In genomic region chr16:14172200-14172805, GRCh38 we compare ENCODE assay signal across 23 cellular contexts.
DNase-seq lines count a peak whose midpoint lies in the region; ATAC-seq and TF ChIP-seq lines count a peak whose summit lies in the region.
"Had no signal": no experiment of that assay in that cellular context is flagged by ENCODE, and none has a peak within 500 bp of the region (broad histone marks: within the 10 kb centered on the region; RNA-seq: fewer than 3 reads in every experiment).

No MANE protein-coding gene starts in this region.

- H3K4me3 ChIP-seq in BJ (ENCODE audit: low read depth, low read length) (no peak overlapping the region), IMR-90 (ENCODE audit: insufficient read depth, low read depth, low read length) (no peak overlapping the region), osteoblast (ENCODE audit: insufficient read depth, low read length) (no peak overlapping the region)
- H3K4me3 ChIP-seq: gastroesophageal sphincter, lung, pancreas had no signal

- no peak overlapping the region for H4K8ac ChIP-seq in IMR-90 (ENCODE audit: low read depth in 2 of 2, low read length in 2 of 2)

- H3K4me2 ChIP-seq in IMR-90 (ENCODE audit: low read depth, low read length): no peak overlapping the region
- H3K4me2 ChIP-seq in osteoblast (ENCODE audit: insufficient read depth, low read length): no peak overlapping the region

- WGBS in IMR-90 (ENCODE audit: extremely low coverage in 2 of 2, insufficient read length in 1 of 2), 2 experiments: 100% methylated on average over 2 of the region's 3 CpGs; no CpG with 5 or more reads in 1 of the 2 experiments

- TF ChIP-seq POLR2A in IMR-90 (IDR thresholded peaks at IDR 0.05; ENCODE audit: low read depth, low read length): no peak

- peaks cover 7% of the 10 kb centered on the region for H3K9me3 Mint-ChIP-seq in stimulated activated effector memory CD8-positive, alpha-beta T cell treated with anti-CD3 and anti-CD28 coated beads, Interleukin-12 subunit alpha, Interleukin-12 subunit beta, amount 100 ng/mL, for 72 hours

- H4K91ac ChIP-seq in IMR-90 (ENCODE audit: insufficient read depth, low read depth, low read length): no peak overlapping the region

- H3K4me1 Mint-ChIP-seq in stimulated activated effector memory CD8-positive, alpha-beta T cell treated with anti-CD3 and anti-CD28 coated beads, Interleukin-12 subunit alpha, Interleukin-12 subunit beta, amount 100 ng/mL, for 72 hours: no peaks in the 10 kb centered on the region

- H3K9me1 ChIP-seq in IMR-90 (ENCODE audit: insufficient read depth, low read length): no peaks in the 10 kb centered on the region; the same call in 1 of the 2 replicates

- no peak overlapping the region for H2BK120ac ChIP-seq in IMR-90 (ENCODE audit: low read depth, low read length)

- intact Hi-C loops in IMR-90 (cut with micrococcal nuclease): no loop called here

- no peak overlapping the region for H3K56ac ChIP-seq in IMR-90 (ENCODE audit: extremely low read depth, insufficient read depth, low read length)

- POLR2A ChIA-PET in BJ (lab: Charles Lee): no interaction called here
- POLR2A ChIA-PET in IMR-90 (lab: Charles Lee; ENCODE audit: unreplicated experiment): no interaction called here

- no peak for TF ChIP-seq RAD21 in IMR-90 (IDR thresholded peaks at IDR 0.05; ENCODE audit: low read length)

- H3K9ac ChIP-seq in IMR-90 (ENCODE audit: low read depth, low read length): no peak overlapping the region

- H4K5ac ChIP-seq in IMR-90 (ENCODE audit: low read depth, low read length): no peak overlapping the region

- no peak overlapping the region for H2BK15ac ChIP-seq in IMR-90 (ENCODE audit: low read depth, low read length)

- H3K27me3 ChIP-seq in BJ (ENCODE audit: control insufficient read depth, insufficient read depth, low read length): no peaks in the 10 kb centered on the region
- H3K27me3 ChIP-seq in IMR-90 (ENCODE audit: control insufficient read depth, insufficient read depth, low read length): no peaks in the 10 kb centered on the region
- no peaks in the 10 kb centered on the region for H3K27me3 ChIP-seq in osteoblast (ENCODE audit: insufficient read depth, low read length)
- H3K27me3 ChIP-seq: gastroesophageal sphincter, pancreas had no signal

- no peak overlapping the region for H2AK5ac ChIP-seq in IMR-90 (ENCODE audit: low read depth, low read length)

- H3K27ac ChIP-seq in IMR-90 (ENCODE audit: insufficient read depth, low read length): no peak overlapping the region
- no peak overlapping the region for H3K27ac ChIP-seq in osteoblast (ENCODE audit: low read depth, low read length)
- H3K27ac ChIP-seq: C4-2B, gastroesophageal sphincter, pancreas, RWPE1 had no signal

- no peak overlapping the region for H3K23ac ChIP-seq in IMR-90 (ENCODE audit: low read depth, low read length)

- H2AK9ac ChIP-seq in IMR-90 (replicated peaks; ENCODE audit: low read depth, low read length, poor library complexity): no peak overlapping the region

- CTCF ChIA-PET in BJ (lab: Yijun Ruan, JAX) (interaction anchor here (1.2 to 1.5 kb wide), 2 partner anchors 14 to 248 kb away, joined by 3 to 7 read pairs; no protein-coding TSS in a partner anchor), IMR-90 (lab: Yijun Ruan, JAX) (interaction anchor here (0.8 to 1.6 kb wide), 2 partner anchors 14 to 20 kb away, joined by 4 to 5 read pairs; no protein-coding TSS in a partner anchor)

- no peak overlapping the region for H2BK5ac ChIP-seq in IMR-90 (ENCODE audit: low read depth, low read length, poor library complexity, severe bottlenecking)

- H4K20me1 ChIP-seq in IMR-90 (ENCODE audit: insufficient read depth, low read length): no peaks in the 10 kb centered on the region; the same call in 1 of the 2 replicates
- H4K20me1 ChIP-seq in osteoblast (ENCODE audit: insufficient read depth, low read length): no peaks in the 10 kb centered on the region

- H3K79me2 ChIP-seq in osteoblast (ENCODE audit: insufficient read depth, low read length): no peaks in the 10 kb centered on the region

- DNase-seq in BJ (ENCODE audit: low read depth) (peak; percentile 74), IMR-90 (peak; percentile 84), dedifferentiated amniotic fluid mesenchymal stem cell (ENCODE audit: extremely low spot score) (peak; percentile 25), osteoblast (ENCODE audit: insufficient read length, low spot score, missing footprints) (peak; percentile 30), left lobe of liver (ENCODE audit: low spot score) (no peak)
- no peak for DNase-seq in activated CD4-positive, CD25-positive, alpha-beta regulatory T cell (lab: John Stamatoyannopoulos, UW)
- DNase-seq in stimulated activated effector memory CD8-positive, alpha-beta T cell treated with anti-CD3 and anti-CD28 coated beads, Interleukin-12 subunit alpha, Interleukin-12 subunit beta, amount 100 ng/mL, for 72 hours (ENCODE audit: low spot score in 2 of 2): no peak
- DNase-seq: activated CD8-positive, alpha-beta T cell treated with anti-CD3 and anti-CD28 coated beads, Interleukin-2, amount 10 ng/mL, durations not matched to agents 7 days and 5 days; activated T-cell treated with anti-CD3 and anti-CD28 coated beads, Interleukin-2, amount 50 U/mL, for 48 hours; effector CD8-positive, alpha-beta T cell; GOT3; Kasumi-1; NCI-H146; pancreas; stimulated activated CD4-positive, alpha-beta T cell treated with anti-CD3 and anti-CD28 coated beads, Interleukin-4, amount 100 ng/mL, for 4 hours; stimulated activated CD8-positive, alpha-beta memory T cell treated with anti-CD3 and anti-CD28 coated beads, Interleukin-4, amount 100 ng/mL, for 48 hours; T-helper 1 cell had no signal

- ATAC-seq in IMR-90 (ENCODE audit: low read depth) (peak; percentile 80), left lobe of liver (no peak), HG02571 (IDR thresholded peaks at IDR 0.05; ENCODE audit: unreplicated experiment) (no peak)
- no peak for ATAC-seq in stimulated activated effector memory CD8-positive, alpha-beta T cell treated with anti-CD3 and anti-CD28 coated beads, Interleukin-12 subunit alpha, Interleukin-12 subunit beta, amount 100 ng/mL, for 72 hours
- ATAC-seq: activated CD8-positive, alpha-beta T cell treated with anti-CD3 and anti-CD28 coated beads, Interleukin-2, amount 10 ng/mL, durations not matched to agents 7 days and 5 days; activated naive CD4-positive, alpha-beta T cell treated with anti-CD3 and anti-CD28 coated beads, Interleukin-2, amount 50 U/mL, for 72 hours; gastroesophageal sphincter; pancreas had no signal

- H3K9me3 ChIP-seq in IMR-90 (ENCODE audit: control insufficient read depth, insufficient read depth, low read length): no peaks in the 10 kb centered on the region
- H3K9me3 ChIP-seq in osteoblast (ENCODE audit: low read depth, low read length): no peaks in the 10 kb centered on the region
- H3K9me3 ChIP-seq: gastroesophageal sphincter, pancreas had no signal

- no peak overlapping the region for H2BK20ac ChIP-seq in IMR-90 (ENCODE audit: low read depth, low read length)

- H3K36me3 ChIP-seq in BJ (ENCODE audit: control insufficient read depth, insufficient read depth, low read length) (no peaks in the 10 kb centered on the region), IMR-90 (ENCODE audit: control insufficient read depth, insufficient read depth, low read length) (no peaks in the 10 kb centered on the region), osteoblast (ENCODE audit: insufficient read depth, low read length) (no peaks in the 10 kb centered on the region)
- H3K36me3 ChIP-seq: gastroesophageal sphincter, pancreas had no signal

- H2AFZ ChIP-seq in IMR-90 (replicated peaks; ENCODE audit: low read length, poor library complexity) (no peak overlapping the region), osteoblast (ENCODE audit: low read length) (no peak overlapping the region)

- in situ Hi-C loops in IMR-90 (cut with MboI; ENCODE audit: low sequenced_read_pairs): no loop called here

- peaks cover 0 to 6% of the 10 kb centered on the region in 2 experiments; a peak in 2 of 4 replicates for H3K79me1 ChIP-seq in IMR-90 (ENCODE audit: low read depth in 1 of 2, low read length in 2 of 2)

- H3K36me3 Mint-ChIP-seq in stimulated activated effector memory CD8-positive, alpha-beta T cell treated with anti-CD3 and anti-CD28 coated beads, Interleukin-12 subunit alpha, Interleukin-12 subunit beta, amount 100 ng/mL, for 72 hours: no peaks in the 10 kb centered on the region

- no peak overlapping the region for H3K27ac Mint-ChIP-seq in stimulated activated effector memory CD8-positive, alpha-beta T cell treated with anti-CD3 and anti-CD28 coated beads, Interleukin-12 subunit alpha, Interleukin-12 subunit beta, amount 100 ng/mL, for 72 hours
- H3K27ac Mint-ChIP-seq: activated CD8-positive, alpha-beta T cell treated with anti-CD3 and anti-CD28 coated beads, Interleukin-2, amount 10 ng/mL, durations not matched to agents 7 days and 5 days; activated naive CD4-positive, alpha-beta T cell treated with anti-CD3 and anti-CD28 coated beads, Interleukin-2, amount 50 U/mL, for 72 hours had no signal

- H3K14ac ChIP-seq in IMR-90 (replicated peaks; ENCODE audit: low read depth, low read length): no peak overlapping the region

- no TSS peak for BruUV-seq in IMR-90 (replicated peaks; lab: Mats Ljungman, UMichigan)

- no peak overlapping the region for H3K18ac ChIP-seq in IMR-90 (ENCODE audit: low read depth, low read length)

- dilution Hi-C loops in IMR-90 (cut with HindIII; ENCODE audit: low sequenced_read_pairs, unreplicated experiment): no loop called here

- H3K4me3 Mint-ChIP-seq in stimulated activated effector memory CD8-positive, alpha-beta T cell treated with anti-CD3 and anti-CD28 coated beads, Interleukin-12 subunit alpha, Interleukin-12 subunit beta, amount 100 ng/mL, for 72 hours: no peak overlapping the region
- H3K4me3 Mint-ChIP-seq: activated CD8-positive, alpha-beta T cell treated with anti-CD3 and anti-CD28 coated beads, Interleukin-2, amount 10 ng/mL, durations not matched to agents 7 days and 5 days had no signal

- no peaks in the 10 kb centered on the region; the same call in 1 of the 2 replicates for H3K4me1 ChIP-seq in IMR-90 (ENCODE audit: control insufficient read depth, insufficient read depth, low read length)
- H3K4me1 ChIP-seq in osteoblast (ENCODE audit: insufficient read depth, low read length): peaks cover 6% of the 10 kb centered on the region
- H3K4me1 ChIP-seq: gastroesophageal sphincter, pancreas had no signal

- H3K4ac ChIP-seq in IMR-90 (ENCODE audit: low read depth, low read length): no peak overlapping the region

- TF ChIP-seq CTCF in BJ (IDR thresholded peaks at IDR 0.05; ENCODE audit: insufficient read depth, low read depth, low read length) (no peak), IMR-90 (conservative IDR thresholded peaks at IDR 0.05; ENCODE audit: low read depth, low read length) (no peak), osteoblast (IDR thresholded peaks at IDR 0.05; ENCODE audit: extremely low read depth, low read depth, low read length) (no peak)

TF ChIP-seq in IMR-90, 13 proteins besides CTCF, POLR2A, EP300 and RAD21:
- peak; percentile 98 for TF ChIP-seq CEBPB (IDR thresholded peaks at IDR 0.05; ENCODE audit: low read depth, low read length)
- TF ChIP-seq FOS (IDR thresholded peaks at IDR 0.05; ENCODE audit: low read depth, low read length): peak; percentile 64; the same call in 1 of the 2 replicates
- no peak for TF ChIP-seq MXI1 (IDR thresholded peaks at IDR 0.05; ENCODE audit: borderline replicate concordance, low read depth, low read length)

Comparison
In these comparisons a context has a peak if more than half of its experiments do, and no peak if none do; other contexts are left out.
1. DNase-seq: peak in BJ (single experiment), IMR-90 (single experiment), dedifferentiated amniotic fluid mesenchymal stem cell (single experiment) and osteoblast (single experiment); none in left lobe of liver (single experiment), activated CD4-positive, CD25-positive, alpha-beta regulatory T cell (0 of 4) and stimulated activated effector memory CD8-positive, alpha-beta T cell treated with anti-CD3 and anti-CD28 coated beads, Interleukin-12 subunit alpha, Interleukin-12 subunit beta, amount 100 ng/mL, for 72 hours (0 of 2).